22 cellular contexts compared by ENCODE assay signal in genomic region chr10:472241-472910, GRCh38.
DNase-seq lines count a peak whose midpoint lies in the region; FAIRE-seq and TF ChIP-seq lines count a peak whose summit lies in the region.
"Had no signal": no experiment of that assay in that cellular context is flagged by ENCODE, and none has a peak within 500 bp of the region (broad histone marks: within the 10 kb centered on the region; RNA-seq: fewer than 3 reads in every experiment).

No MANE protein-coding gene starts in this region.

- no peak for TF ChIP-seq POLR2A in thyroid gland (IDR thresholded peaks at IDR 0.05)

- no peaks in the 10 kb centered on the region for H3K27me3 ChIP-seq in thyroid gland
- H3K27me3 ChIP-seq: MG63 had no signal

- H3K4me3 ChIP-seq in coronary artery = no peak overlapping the region
- no peak overlapping the region for H3K4me3 ChIP-seq in kidney (ENCODE audit: low read length in 2 of 2)
- H3K4me3 ChIP-seq in thyroid gland (replicated peaks in 1 of 3) = no peak overlapping the region
- H3K4me3 ChIP-seq: HAP-1, MG63 had no signal

- no peak overlapping the region for H3K27ac ChIP-seq in coronary artery
- H3K27ac ChIP-seq in kidney (ENCODE audit: low read depth in 2 of 2, low read length in 2 of 2) = no peak overlapping the region
- no peak overlapping the region for H3K27ac ChIP-seq in thyroid gland
- H3K27ac ChIP-seq: 22Rv1 had no signal

- peak; percentile 17 for DNase-seq in activated CD4-positive, CD25-positive, alpha-beta regulatory T cell treated with anti-CD3 and anti-CD28 coated beads, Interleukin-2, amount 50 U/mL, for 72 hours
- DNase-seq in activated CD4-positive, CD25-positive, alpha-beta regulatory T cell (lab: John Stamatoyannopoulos, UW) = no peak
- DNase-seq in coronary artery (ENCODE audit: low spot score) (peak; percentile 59), kidney (peak; percentile 46), type B pancreatic cell (ENCODE audit: extremely low spot score, unreplicated experiment) (peak; percentile 63), NCI-H526 treated with DMSO at 0.1 percent for 48 hours (lab: John Stamatoyannopoulos, UW) (no peak), glutamatergic neuron (no peak), thyroid gland (no peak)
- DNase-seq: Calu3, DND-41, KBM-7, MG63, NCI-H1105 treated with DMSO at 0.1 percent for 48 hours, NCI-H146, NCI-H1930, NCI-H2107, NCI-H524, NCI-H82, SHP77 treated with DMSO at 0.1 percent for 48 hours had no signal

- H3K27me3 Mint-ChIP-seq in type B pancreatic cell (no peaks in the 10 kb centered on the region), glutamatergic neuron (ENCODE audit: unreplicated experiment) (peaks cover 7% of the 10 kb centered on the region)

- no peak overlapping the region for H3K9ac ChIP-seq in kidney (ENCODE audit: low read length in 2 of 2)

- H3K4me1 ChIP-seq in kidney (ENCODE audit: control insufficient read depth in 1 of 2, insufficient read depth in 1 of 2, low read depth in 1 of 2, low read length in 2 of 2) (no peaks in the 10 kb centered on the region), thyroid gland (no peaks in the 10 kb centered on the region)
- H3K4me1 ChIP-seq: HAP-1 had no signal

- intact Hi-C loops in kidney (cut with DNase I) (no loop called here), thyroid gland (cut with DNase I) (no loop called here)

- H3K36me3 ChIP-seq in kidney (ENCODE audit: control insufficient read depth in 1 of 2, insufficient read depth in 2 of 2, low read length in 2 of 2) (peaks cover 11% of the 10 kb centered on the region in 2 donors), thyroid gland (no peaks in the 10 kb centered on the region)

- 95 to 97% methylated on average over 30 to 31 of the region's 31 CpGs for WGBS in thyroid gland, 2 donors

- no peak for FAIRE-seq in kidney (lab: Jason Lieb, UNC)
- FAIRE-seq: GM19239 had no signal

- no peaks in the 10 kb centered on the region for H3K9me3 ChIP-seq in kidney (ENCODE audit: control insufficient read depth in 1 of 2, low read length in 2 of 2)
- H3K9me3 ChIP-seq in thyroid gland = no peaks in the 10 kb centered on the region
- H3K9me3 ChIP-seq: HAP-1, MG63 had no signal

- H3K4me3 Mint-ChIP-seq in type B pancreatic cell (no peak overlapping the region), glutamatergic neuron (ENCODE audit: unreplicated experiment) (no peak overlapping the region)

- H3K27ac Mint-ChIP-seq in type B pancreatic cell = no peak overlapping the region
- H3K27ac Mint-ChIP-seq in glutamatergic neuron (ENCODE audit: unreplicated experiment) = no peak overlapping the region

- H3K4me1 Mint-ChIP-seq in type B pancreatic cell (ENCODE audit: unreplicated experiment) (peaks cover 6% of the 10 kb centered on the region), glutamatergic neuron (ENCODE audit: low read depth, unreplicated experiment) (peaks cover 8% of the 10 kb centered on the region)

- H3K9me3 Mint-ChIP-seq in type B pancreatic cell (no peaks in the 10 kb centered on the region), glutamatergic neuron (ENCODE audit: unreplicated experiment) (peaks cover 22% of the 10 kb centered on the region)

- TF ChIP-seq CTCF in coronary artery (IDR thresholded peaks at IDR 0.05) (no peak), kidney (IDR thresholded peaks at IDR 0.05; ENCODE audit: borderline replicate concordance, extremely low read depth, insufficient read depth) (no peak), type B pancreatic cell (conservative IDR thresholded peaks at IDR 0.05) (no peak), glutamatergic neuron (IDR thresholded peaks at IDR 0.05; ENCODE audit: partially characterized antibody, unreplicated experiment) (no peak), thyroid gland (IDR thresholded peaks at IDR 0.05) (no peak)

- peaks cover 36% of the 10 kb centered on the region for H3K36me3 Mint-ChIP-seq in type B pancreatic cell
- H3K36me3 Mint-ChIP-seq in glutamatergic neuron (ENCODE audit: unreplicated experiment) = peaks cover 30% of the 10 kb centered on the region

Comparison
In these comparisons a context has a peak if more than half of its experiments do, and no peak if none do; other contexts are left out.
1. DNase-seq: peak in activated CD4-positive, CD25-positive, alpha-beta regulatory T cell treated with anti-CD3 and anti-CD28 coated beads, Interleukin-2, amount 50 U/mL, for 72 hours (single experiment), coronary artery (single experiment), kidney (single experiment) and type B pancreatic cell (single experiment); none in activated CD4-positive, CD25-positive, alpha-beta regulatory T cell (0 of 4), NCI-H526 treated with DMSO at 0.1 percent for 48 hours (single experiment), glutamatergic neuron (single experiment) and thyroid gland (0 of 2).